In genomic region chr12:19482551-19483109, GRCh38 we compare ENCODE assay signal across 8 cellular contexts. TPM values are rescaled to one million over a fixed set of nuclear protein-coding genes. Genes with fewer than 3 reads are reported as not detected.
DNase-seq lines count a peak whose midpoint lies in the region; ATAC-seq, FAIRE-seq and TF ChIP-seq lines count a peak whose summit lies in the region.

No MANE protein-coding gene starts in this region.

- H3K4me3 Mint-ChIP-seq in stimulated activated naive CD8-positive, alpha-beta T cell treated with anti-CD3 and anti-CD28 coated beads, Interleukin-15, amount 100 ng/mL, for 72 hours = peak overlapping the region; percentile 74 to 77

- in situ Hi-C loops in HepG2 (cut with HindIII; ENCODE audit: extremely low pct_ligation_motif_present, low pct_unique_long_range_greater_than_20kb) = no loop called here

- H3F3A ChIP-seq in MM.1S (ENCODE audit: insufficient read depth, low read length) (no peaks in the 10 kb centered on the region), PC-3 (ENCODE audit: low read length, unreplicated experiment) (no peaks in the 10 kb centered on the region)

- no peak for FAIRE-seq in HepG2 (lab: Jason Lieb, UNC)

- no peak overlapping the region for H3K9ac ChIP-seq in HepG2 (ENCODE audit: insufficient read depth, low read depth, low read length)
- H3K9ac ChIP-seq in MM.1S (ENCODE audit: low read length) = no peak overlapping the region
- H3K9ac ChIP-seq in PC-3 (ENCODE audit: low read length) = no peak overlapping the region

- H2AFZ ChIP-seq in HepG2 (ENCODE audit: low read length) (no peak overlapping the region), MM.1S (ENCODE audit: low read length) (no peak overlapping the region), PC-3 (ENCODE audit: low read length) (no peak overlapping the region)

- TF ChIP-seq EP300 in HepG2 (IDR thresholded peaks at IDR 0.05; ENCODE audit: low read depth in 2 of 2, low read length in 2 of 2) = no peak
- no peak for TF ChIP-seq EP300 in HepG2 (CRISPR knock-in tag; IDR thresholded peaks at IDR 0.05; ENCODE audit: borderline replicate concordance)

- TF ChIP-seq RAD21 in HepG2 (CRISPR knock-in tag; IDR thresholded peaks at IDR 0.05) = no peak

- peaks cover 7 to 40% of the 10 kb centered on the region in 2 experiments; a peak in 4 of 5 replicates for H3K36me3 ChIP-seq in HepG2 (replicated peaks in 1 of 2; ENCODE audit: control insufficient read depth in 1 of 2, insufficient read depth in 2 of 2, low read length in 2 of 2)
- H3K36me3 ChIP-seq in MM.1S (replicated peaks; ENCODE audit: insufficient read depth, low read length) = no peaks in the 10 kb centered on the region
- peaks cover 2% of the 10 kb centered on the region for H3K36me3 ChIP-seq in PC-3 (ENCODE audit: low read depth, low read length)

- peaks cover 64% of the 10 kb centered on the region for H3K79me2 ChIP-seq in HepG2 (ENCODE audit: insufficient read depth, low read length)
- H3K79me2 ChIP-seq in MM.1S (ENCODE audit: low read length) = peaks cover 77% of the 10 kb centered on the region
- peaks cover 47% of the 10 kb centered on the region for H3K79me2 ChIP-seq in PC-3 (ENCODE audit: low read length)

- peaks cover 15 to 20% of the 10 kb centered on the region in 2 donors for H3K9me3 Mint-ChIP-seq in stimulated activated naive CD8-positive, alpha-beta T cell treated with anti-CD3 and anti-CD28 coated beads, Interleukin-15, amount 100 ng/mL, for 72 hours

- H3K4me1 Mint-ChIP-seq in stimulated activated naive CD8-positive, alpha-beta T cell treated with anti-CD3 and anti-CD28 coated beads, Interleukin-15, amount 100 ng/mL, for 72 hours = peaks cover 78% of the 10 kb centered on the region

- no peak for TF ChIP-seq POLR2A in HepG2 (IDR thresholded peaks at IDR 0.05; ENCODE audit: insufficient read depth in 1 of 2, low read depth in 2 of 2, low read length in 2 of 2)

- BruUV-seq in HepG2 (replicated peaks; lab: Mats Ljungman, UMichigan) (no TSS peak), PC-3 (replicated peaks; lab: Mats Ljungman, UMichigan) (no TSS peak)

- H3K27ac ChIP-seq in HepG2 (ENCODE audit: extremely low read length, insufficient read depth, low read length) (no peak overlapping the region), MM.1S (ENCODE audit: low read length) (no peak overlapping the region), PC-3 (ENCODE audit: low read length) (no peak overlapping the region)

- H3K9me3 ChIP-seq in HepG2 (ENCODE audit: low read length) = no peaks in the 10 kb centered on the region
- no peaks in the 10 kb centered on the region for H3K9me3 ChIP-seq in MM.1S (replicated peaks; ENCODE audit: insufficient read depth, low read length)
- H3K9me3 ChIP-seq in PC-3 (ENCODE audit: low read length) = no peaks in the 10 kb centered on the region

- CTCF ChIA-PET in HepG2 (lab: Yijun Ruan, JAX; ENCODE audit: low intra/inter-chr PET ratio, low total read pairs) = no interaction called here
- CTCF ChIA-PET in PC-3 (lab: Charles Lee) = no interaction called here

- DNase-seq in Right ventricle myocardium superior (peak; percentile 54), cardiac septum (ENCODE audit: low spot score) (no peak), activated T-helper 1 cell treated with Interleukin-2 at 50 U/mL for 16 hours (ENCODE audit: low read depth) (peak; percentile 4), HepG2 (ENCODE audit: low spot score) (no peak), MM.1S (no peak), PC-3 (no peak)
- DNase-seq in stimulated activated naive CD8-positive, alpha-beta T cell treated with anti-CD3 and anti-CD28 coated beads, Interleukin-15, amount 100 ng/mL, for 72 hours = peak; percentile 71 to 88

- H4K20me1 ChIP-seq in HepG2 (ENCODE audit: insufficient read depth, low read length) (peaks cover 9% of the 10 kb centered on the region; the same call in 1 of the 2 replicates), MM.1S (ENCODE audit: insufficient read depth, low read length) (no peaks in the 10 kb centered on the region), PC-3 (ENCODE audit: low read length) (no peaks in the 10 kb centered on the region)

- H3K4me3 ChIP-seq in HepG2 (replicated peaks in 1 of 3; ENCODE audit: insufficient read depth in 1 of 3, low read depth in 2 of 3, low read length in 3 of 3) (no peak overlapping the region), MM.1S (ENCODE audit: low read length) (no peak overlapping the region), PC-3 (ENCODE audit: low read length) (no peak overlapping the region)

- H3K9me2 ChIP-seq in MM.1S (replicated peaks; ENCODE audit: insufficient read depth, low read length) = no peaks in the 10 kb centered on the region
- no peaks in the 10 kb centered on the region for H3K9me2 ChIP-seq in PC-3 (replicated peaks; ENCODE audit: low read length)

- WGBS in HepG2 (ENCODE audit: low lambda C conversion rate) = 98% methylated on average over 9 of the region's 9 CpGs

- peaks cover 11% of the 10 kb centered on the region for H3K4me1 ChIP-seq in HepG2 (ENCODE audit: insufficient read depth, low read length)
- H3K4me1 ChIP-seq in MM.1S (ENCODE audit: low read length) = no peaks in the 10 kb centered on the region
- H3K4me1 ChIP-seq in PC-3 (ENCODE audit: insufficient read depth, low read length) = no peaks in the 10 kb centered on the region

- ATAC-seq in Right ventricle myocardium superior (ENCODE audit: poor library complexity) = peak; percentile 63
- ATAC-seq in HG03521 (IDR thresholded peaks at IDR 0.05; ENCODE audit: unreplicated experiment) = peak; percentile 77
- peak; percentile 35; the same call in 1 of the 3 replicates for ATAC-seq in HepG2
- ATAC-seq in stimulated activated naive CD8-positive, alpha-beta T cell treated with anti-CD3 and anti-CD28 coated beads, Interleukin-15, amount 100 ng/mL, for 72 hours = peak; percentile 99
- no peak for ATAC-seq in PC-3

- no peaks in the 10 kb centered on the region for H3K27me3 Mint-ChIP-seq in stimulated activated naive CD8-positive, alpha-beta T cell treated with anti-CD3 and anti-CD28 coated beads, Interleukin-15, amount 100 ng/mL, for 72 hours

- H3K4me2 ChIP-seq in HepG2 (ENCODE audit: low read depth, low read length) (no peak overlapping the region), MM.1S (ENCODE audit: low read depth, low read length) (no peak overlapping the region), PC-3 (ENCODE audit: low read length) (no peak overlapping the region)

- no peaks in the 10 kb centered on the region for H3K27me3 ChIP-seq in HepG2 (ENCODE audit: control insufficient read depth in 1 of 2, insufficient read depth in 2 of 2, low read length in 2 of 2)
- H3K27me3 ChIP-seq in MM.1S (replicated peaks; ENCODE audit: insufficient read depth, low read length) = no peaks in the 10 kb centered on the region
- H3K27me3 ChIP-seq in PC-3 (ENCODE audit: low read length) = no peaks in the 10 kb centered on the region

- POLR2A ChIA-PET in HepG2 (lab: Yijun Ruan, JAX) = no interaction called here
- POLR2A ChIA-PET in PC-3 (lab: Charles Lee; ENCODE audit: unreplicated experiment) = no interaction called here

- intact Hi-C loops in Right ventricle myocardium superior (cut with DNase I) (no loop called here), cardiac septum (cut with DNase I) (no loop called here), HepG2 (cut with micrococcal nuclease; ENCODE audit: unreplicated experiment) (no loop called here), PC-3 (cut with micrococcal nuclease) (no loop called here)

- peak overlapping the region; percentile 90 to 92 for H3K27ac Mint-ChIP-seq in stimulated activated naive CD8-positive, alpha-beta T cell treated with anti-CD3 and anti-CD28 coated beads, Interleukin-15, amount 100 ng/mL, for 72 hours

- no peak for TF ChIP-seq CTCF in HepG2 (CRISPR knock-in tag; IDR thresholded peaks at IDR 0.05)
- no peak for TF ChIP-seq CTCF in MM.1S (IDR thresholded peaks at IDR 0.05; ENCODE audit: low read length)
- TF ChIP-seq CTCF in PC-3 (conservative IDR thresholded peaks at IDR 0.05; ENCODE audit: low read depth, low read length) = no peak

TF ChIP-seq in HepG2, 621 proteins besides CTCF, POLR2A, EP300 and RAD21 (continues in another document):
- no peak for TF ChIP-seq ZNF343 (CRISPR knock-in tag; IDR thresholded peaks at IDR 0.05)
- TF ChIP-seq HOXD1 (CRISPR knock-in tag; IDR thresholded peaks at IDR 0.05) = no peak
- no peak for TF ChIP-seq RXRB (CRISPR knock-in tag; IDR thresholded peaks at IDR 0.05; ENCODE audit: borderline replicate concordance)
- TF ChIP-seq ZNF784 (CRISPR knock-in tag; IDR thresholded peaks at IDR 0.05; ENCODE audit: borderline replicate concordance) = no peak
- no peak for TF ChIP-seq KMT2B (CRISPR knock-in tag; IDR thresholded peaks at IDR 0.05)
- no peak for TF ChIP-seq ZNF7 (CRISPR knock-in tag; IDR thresholded peaks at IDR 0.05)

RNA-seq across cellular contexts. Expression of gene AEBP2, which starts 43.3 kb away (rescaled TPM):
- total RNA-seq in Right ventricle myocardium superior (27.5 TPM), cardiac septum (27.2 TPM), HepG2 (2016; rRNA removed; fragmentation: Illumina TruSeq; extraction: Trizol) (17.9 and 33.0 TPM in 2 replicates), PC-3 (2014; rRNA removed) (6.7 and 10.2 TPM in 2 replicates)
- 20.7 and 22.4 TPM in 2 replicates for total RNA-seq in HepG2 (2016; cell fraction: cytosol; rRNA removed; fragmentation: Illumina TruSeq; extraction: Trizol; ENCODE audit: low read depth)
- 19.9 and 27.9 TPM in 2 replicates for total RNA-seq in HepG2 (2016; cell fraction: insoluble cytoplasmic fraction; rRNA removed; fragmentation: Illumina TruSeq; extraction: Trizol)
- total RNA-seq in HepG2 (2016; cell fraction: membrane; rRNA removed; fragmentation: Illumina TruSeq; extraction: Trizol) = 11.3 and 13.9 TPM in 2 replicates
- 17.7 and 18.1 TPM in 2 replicates for total RNA-seq in HepG2 (2016; cell fraction: nucleus; rRNA removed; fragmentation: Illumina TruSeq; extraction: Trizol)
- polyA plus RNA-seq in HepG2 (2011; rRNA removed) = 8.7 and 9.2 TPM in 2 replicates
- 3.7 and 7.3 TPM in 2 replicates for polyA plus RNA-seq in HepG2 (2011; cell fraction: cytosol; rRNA removed)
- polyA plus RNA-seq in HepG2 (2011; cell fraction: nucleus; rRNA removed) = 6.9 and 8.6 TPM in 2 replicates
- 14.1 and 20.8 TPM in 2 replicates for polyA plus RNA-seq in HepG2 (2012)
- 0.69 and 0.71 TPM in 2 replicates for polyA plus RNA-seq in HepG2 (2016; cell fraction: cytosol; fragmentation: Illumina TruSeq; extraction: Trizol; ENCODE audit: low read depth)
- polyA plus RNA-seq in HepG2 (2016; cell fraction: insoluble cytoplasmic fraction; fragmentation: Illumina TruSeq; extraction: Trizol; ENCODE audit: low read depth) = 30.1 and 33.2 TPM in 2 replicates
- polyA plus RNA-seq in HepG2 (2016; cell fraction: membrane; fragmentation: Illumina TruSeq; extraction: Trizol; ENCODE audit: low read depth) = 4.2 and 4.5 TPM in 2 replicates
- polyA plus RNA-seq in HepG2 (2016; cell fraction: nucleus; fragmentation: Illumina TruSeq; extraction: Trizol; ENCODE audit: insufficient read depth, low read depth) = 19.9 and 20.7 TPM in 2 replicates
- 6.7 and 21.1 TPM in 2 replicates for polyA minus RNA-seq in HepG2 (2011; rRNA and poly(A)+ RNA removed; ENCODE audit: low replicate concordance)
- polyA minus RNA-seq in HepG2 (2011; cell fraction: cytosol; rRNA and poly(A)+ RNA removed) = 14.4 and 17.4 TPM in 2 replicates
- polyA minus RNA-seq in HepG2 (2011; cell fraction: nucleus; rRNA and poly(A)+ RNA removed) = 20.8 and 21.9 TPM in 2 replicates

Comparison
In these comparisons a context has a peak if more than half of its experiments do, and no peak if none do; other contexts are left out.
1. DNase-seq: peak in Right ventricle myocardium superior (single experiment), activated T-helper 1 cell treated with Interleukin-2 at 50 U/mL for 16 hours (single experiment) and stimulated activated naive CD8-positive, alpha-beta T cell treated with anti-CD3 and anti-CD28 coated beads, Interleukin-15, amount 100 ng/mL, for 72 hours (2 of 2); none in cardiac septum (single experiment), HepG2 (single experiment), MM.1S (single experiment) and PC-3 (single experiment).